ENCODE assay signal across 24 cellular contexts in genomic region chr18:23553887-23554286, GRCh38. TPM values are rescaled to one million over a fixed set of nuclear protein-coding genes. Genes with fewer than 3 reads are reported as not detected.
A peak's percentile ranks its signal among the peaks of the same experiment; 100 is the strongest.
DNase-seq lines count a peak whose midpoint lies in the region; ATAC-seq and TF ChIP-seq lines count a peak whose summit lies in the region.
"Had no signal": no experiment of that assay in that cellular context is flagged by ENCODE, and none has a peak within 500 bp of the region (broad histone marks: within the 10 kb centered on the region; RNA-seq: fewer than 3 reads in every experiment).

No MANE protein-coding gene starts in this region.

- no peaks in the 10 kb centered on the region for H3K27me3 ChIP-seq in thyroid gland
- H3K27me3 ChIP-seq in right atrium auricular region, result no peaks in the 10 kb centered on the region

- H3K27ac ChIP-seq in thyroid gland (no peak overlapping the region), right atrium auricular region (no peak overlapping the region)
- H3K27ac ChIP-seq: C4-2B, HL-60, RWPE1 had no signal

- no peak overlapping the region for H3K4me3 ChIP-seq in thyroid gland (replicated peaks in 1 of 3)
- no peak overlapping the region for H3K4me3 ChIP-seq in right atrium auricular region

- H3K27me3 Mint-ChIP-seq in activated naive CD8-positive, alpha-beta T cell treated with anti-CD3 and anti-CD28 coated beads, Interleukin-2, amount 10 ng/mL, durations not matched to agents 7 days and 5 days, result no peaks in the 10 kb centered on the region
- H3K27me3 Mint-ChIP-seq in activated naive CD8-positive, alpha-beta T cell treated with anti-CD3 and anti-CD28 coated beads for 36 hours, result no peaks in the 10 kb centered on the region
- H3K27me3 Mint-ChIP-seq in central memory CD8-positive, alpha-beta T cell, result no peaks in the 10 kb centered on the region
- no peaks in the 10 kb centered on the region for H3K27me3 Mint-ChIP-seq in nephron (ENCODE audit: low read depth)

- intact Hi-C loops in thyroid gland (cut with DNase I), result no loop called here

- H3K9me3 ChIP-seq in thyroid gland, result no peaks in the 10 kb centered on the region
- no peaks in the 10 kb centered on the region for H3K9me3 ChIP-seq in right atrium auricular region

- H3K4me1 Mint-ChIP-seq in activated naive CD8-positive, alpha-beta T cell treated with anti-CD3 and anti-CD28 coated beads, Interleukin-2, amount 10 ng/mL, durations not matched to agents 7 days and 5 days, result peaks cover 5% of the 10 kb centered on the region
- H3K4me1 Mint-ChIP-seq in activated naive CD8-positive, alpha-beta T cell treated with anti-CD3 and anti-CD28 coated beads for 36 hours, result no peaks in the 10 kb centered on the region
- H3K4me1 Mint-ChIP-seq in central memory CD8-positive, alpha-beta T cell, result peaks cover 20% of the 10 kb centered on the region
- H3K4me1 Mint-ChIP-seq in nephron, result peaks cover 30% of the 10 kb centered on the region

- no peak for TF ChIP-seq POLR2A in thyroid gland (IDR thresholded peaks at IDR 0.05)

- no peak overlapping the region for H3K4me3 Mint-ChIP-seq in activated naive CD8-positive, alpha-beta T cell treated with anti-CD3 and anti-CD28 coated beads, Interleukin-2, amount 10 ng/mL, durations not matched to agents 7 days and 5 days
- no peak overlapping the region for H3K4me3 Mint-ChIP-seq in activated naive CD8-positive, alpha-beta T cell treated with anti-CD3 and anti-CD28 coated beads for 36 hours
- no peak overlapping the region for H3K4me3 Mint-ChIP-seq in central memory CD8-positive, alpha-beta T cell
- no peak overlapping the region for H3K4me3 Mint-ChIP-seq in nephron
- H3K4me3 Mint-ChIP-seq: CD8-positive, alpha-beta memory T cell had no signal

- H3K36me3 Mint-ChIP-seq in activated naive CD8-positive, alpha-beta T cell treated with anti-CD3 and anti-CD28 coated beads, Interleukin-2, amount 10 ng/mL, durations not matched to agents 7 days and 5 days, result peaks cover 36% of the 10 kb centered on the region
- H3K36me3 Mint-ChIP-seq in activated naive CD8-positive, alpha-beta T cell treated with anti-CD3 and anti-CD28 coated beads for 36 hours, result peaks cover 35% of the 10 kb centered on the region
- peaks cover 75% of the 10 kb centered on the region for H3K36me3 Mint-ChIP-seq in central memory CD8-positive, alpha-beta T cell (ENCODE audit: insufficient read depth)
- peaks cover 68% of the 10 kb centered on the region for H3K36me3 Mint-ChIP-seq in nephron (ENCODE audit: low read depth)

- POLR2A ChIA-PET in activated naive CD8-positive, alpha-beta T cell treated with anti-CD3 and anti-CD28 coated beads, Interleukin-2, amount 10 ng/mL, durations not matched to agents 7 days and 5 days (lab: Charles Lee), result interaction anchor here (0.5 to 0.7 kb wide), 2 partner anchors 134 to 460 kb away, joined by 3 read pairs; no protein-coding TSS in a partner anchor

- H3K36me3 ChIP-seq in thyroid gland (peaks cover 29 to 36% of the 10 kb centered on the region in 2 donors), right atrium auricular region (peaks cover 72% of the 10 kb centered on the region)

- DNase-seq in activated naive CD8-positive, alpha-beta T cell treated with anti-CD3 and anti-CD28 coated beads, Interleukin-2, amount 10 ng/mL, durations not matched to agents 7 days and 5 days, result no peak
- no peak for DNase-seq in activated naive CD8-positive, alpha-beta T cell treated with anti-CD3 and anti-CD28 coated beads for 36 hours
- DNase-seq in central memory CD8-positive, alpha-beta T cell (ENCODE audit: low spot score in 2 of 2), result no peak
- DNase-seq in thyroid gland, result no peak
- DNase-seq in right atrium auricular region (ENCODE audit: low spot score), result no peak
- DNase-seq: Calu3; CD8-positive, alpha-beta memory T cell; GDM1; H7; HFFc6; KG1; NCI-H1105; NCI-H2081; NCI-H2171; NCI-H526 treated with DMSO at 0.1 percent for 48 hours; NK-92 treated with Interleukin-12 subunit alpha and Interleukin-12 subunit beta, amount 100 ng/mL, for 24 hours; SHP77 treated with DMSO at 0.1 percent for 48 hours had no signal

- ATAC-seq in activated naive CD8-positive, alpha-beta T cell treated with anti-CD3 and anti-CD28 coated beads, Interleukin-2, amount 10 ng/mL, durations not matched to agents 7 days and 5 days (ENCODE audit: low read depth), result peak; percentile 26
- no peak for ATAC-seq in central memory CD8-positive, alpha-beta T cell (replicated peaks; ENCODE audit: extremely low read depth, poor library complexity, severe bottlenecking)
- ATAC-seq in HG03469 (IDR thresholded peaks at IDR 0.05; ENCODE audit: unreplicated experiment) (no peak), GM21381 (IDR thresholded peaks at IDR 0.05; ENCODE audit: unreplicated experiment) (no peak)
- ATAC-seq: SK-N-SH treated with all-trans-retinoic acid at 6 μM for 48 hours had no signal

- TF ChIP-seq CTCF in nephron (IDR thresholded peaks at IDR 0.05; ENCODE audit: unreplicated experiment in 3 of 3) (no peak), thyroid gland (IDR thresholded peaks at IDR 0.05) (no peak), right atrium auricular region (IDR thresholded peaks at IDR 0.05) (no peak)

- H3K4me1 ChIP-seq in thyroid gland (peaks cover 7 to 11% of the 10 kb centered on the region in 2 donors), right atrium auricular region (no peaks in the 10 kb centered on the region)

- no peak overlapping the region for H3K27ac Mint-ChIP-seq in activated naive CD8-positive, alpha-beta T cell treated with anti-CD3 and anti-CD28 coated beads, Interleukin-2, amount 10 ng/mL, durations not matched to agents 7 days and 5 days
- no peak overlapping the region for H3K27ac Mint-ChIP-seq in activated naive CD8-positive, alpha-beta T cell treated with anti-CD3 and anti-CD28 coated beads for 36 hours
- H3K27ac Mint-ChIP-seq in central memory CD8-positive, alpha-beta T cell (ENCODE audit: low read depth), result peak overlapping the region; percentile 39
- peak overlapping the region; percentile 22 to 82 (median 52) for H3K27ac Mint-ChIP-seq in nephron
- H3K27ac Mint-ChIP-seq: HFFc6 had no signal

- H3K9me3 Mint-ChIP-seq in activated naive CD8-positive, alpha-beta T cell treated with anti-CD3 and anti-CD28 coated beads, Interleukin-2, amount 10 ng/mL, durations not matched to agents 7 days and 5 days, result no peaks in the 10 kb centered on the region
- H3K9me3 Mint-ChIP-seq in activated naive CD8-positive, alpha-beta T cell treated with anti-CD3 and anti-CD28 coated beads for 36 hours, result no peaks in the 10 kb centered on the region
- no peaks in the 10 kb centered on the region for H3K9me3 Mint-ChIP-seq in central memory CD8-positive, alpha-beta T cell
- no peaks in the 10 kb centered on the region for H3K9me3 Mint-ChIP-seq in nephron
- H3K9me3 Mint-ChIP-seq: CD8-positive, alpha-beta memory T cell; HFFc6 had no signal

- WGBS in thyroid gland, 2 donors, result 90 to 99% methylated on average over 6 of the region's 6 CpGs

RNA-seq across cellular contexts. Expression of gene NPC1, which starts 32.4 kb away (rescaled TPM):
- 10 to 100 TPM; 54.5 to 55.3 TPM for total RNA-seq in activated naive CD8-positive, alpha-beta T cell treated with anti-CD3 and anti-CD28 coated beads, Interleukin-2, amount 10 ng/mL, durations not matched to agents 7 days and 5 days
- total RNA-seq in activated naive CD8-positive, alpha-beta T cell treated with anti-CD3 and anti-CD28 coated beads for 36 hours, result 10 to 100 TPM; 19.7 to 22.3 TPM
- total RNA-seq in thyroid gland (10 to 100 TPM; 32.8 to 68.6 (median 42.0) TPM), right atrium auricular region (10 to 100 TPM; 16.2 to 26.4 TPM)

RNA-seq across cellular contexts. Expression of gene RMC1, which starts 50.6 kb away (rescaled TPM):
- 10 to 100 TPM; 55.8 to 58.3 TPM for total RNA-seq in activated naive CD8-positive, alpha-beta T cell treated with anti-CD3 and anti-CD28 coated beads, Interleukin-2, amount 10 ng/mL, durations not matched to agents 7 days and 5 days
- 10 to 100 TPM; 29.7 to 30.8 TPM for total RNA-seq in activated naive CD8-positive, alpha-beta T cell treated with anti-CD3 and anti-CD28 coated beads for 36 hours
- total RNA-seq in thyroid gland (10 to 100 TPM; 18.1 to 25.1 (median 21.7) TPM), right atrium auricular region (10 to 100 TPM; 17.2 TPM)

Comparison
In these comparisons a context has a peak if more than half of its experiments do, and no peak if none do; other contexts are left out.
1. H3K27ac Mint-ChIP-seq: peak in central memory CD8-positive, alpha-beta T cell (single experiment) and nephron (3 of 3); none in activated naive CD8-positive, alpha-beta T cell treated with anti-CD3 and anti-CD28 coated beads, Interleukin-2, amount 10 ng/mL, durations not matched to agents 7 days and 5 days (single experiment) and activated naive CD8-positive, alpha-beta T cell treated with anti-CD3 and anti-CD28 coated beads for 36 hours (single experiment).